Comparison of ENCODE assay signal across 21 cellular contexts in genomic region chr2:39621596-39621995, GRCh38. TPM values are rescaled to one million over a fixed set of nuclear protein-coding genes. Genes with fewer than 3 reads are reported as not detected.
DNase-seq lines count a peak whose midpoint lies in the region; ATAC-seq, FAIRE-seq and TF ChIP-seq lines count a peak whose summit lies in the region.
"Had no signal": no experiment of that assay in that cellular context is flagged by ENCODE, and none has a peak within 500 bp of the region (broad histone marks: within the 10 kb centered on the region; RNA-seq: fewer than 3 reads in every experiment).

No MANE protein-coding gene starts in this region.

- no peaks in the 10 kb centered on the region for H3K9me3 ChIP-seq in smooth muscle cell (replicated peaks; ENCODE audit: low read depth)
- H3K9me3 ChIP-seq: BLaER1, Caco-2, HAP-1 had no signal

- no peaks in the 10 kb centered on the region for H4K20me1 ChIP-seq in smooth muscle cell (ENCODE audit: low read depth)
- H4K20me1 ChIP-seq: BLaER1 had no signal

- in situ Hi-C loops in KBM-7 (cut with MboI; ENCODE audit: low pct_unique_long_range_greater_than_20kb, low sequenced_read_pairs): no loop called here

- no peak overlapping the region for H3K4me3 ChIP-seq in smooth muscle cell
- H3K4me3 ChIP-seq: BLaER1, GM23338, HAP-1 had no signal

- H3K27ac ChIP-seq in smooth muscle cell (ENCODE audit: low read depth): peak overlapping the region; percentile 76
- H3K27ac ChIP-seq: 22Rv1, BLaER1, C4-2B had no signal

- peaks cover 12% of the 10 kb centered on the region for H3K4me1 ChIP-seq in smooth muscle cell (ENCODE audit: low read depth)
- H3K4me1 ChIP-seq: Caco-2, HAP-1 had no signal

- H3K79me2 ChIP-seq in smooth muscle cell (ENCODE audit: low read depth): no peaks in the 10 kb centered on the region

- H3K4me2 ChIP-seq in smooth muscle cell: peak overlapping the region; percentile 58
- H3K4me2 ChIP-seq: BLaER1, GM23338 had no signal

- H2AFZ ChIP-seq in smooth muscle cell (ENCODE audit: low read depth): peak overlapping the region; percentile 41
- H2AFZ ChIP-seq: GM23338 had no signal

- H3K36me3 ChIP-seq in smooth muscle cell (ENCODE audit: low read depth): no peaks in the 10 kb centered on the region
- H3K36me3 ChIP-seq: BLaER1, HAP-1 had no signal

- TF ChIP-seq POLR2A in H54 (IDR thresholded peaks at IDR 0.05; ENCODE audit: low read depth, low read length): no peak

- FAIRE-seq in TTC549 (lab: Jason Lieb, UNC) (peak; percentile 38), H54 (lab: Jason Lieb, UNC) (no peak)
- FAIRE-seq: A204.1, GM12892 had no signal

- H3F3A ChIP-seq in smooth muscle cell (ENCODE audit: low read depth): no peaks in the 10 kb centered on the region

- H3K9ac ChIP-seq in smooth muscle cell (ENCODE audit: low read depth): no peak overlapping the region
- H3K9ac ChIP-seq: BLaER1 had no signal

- no peak for TF ChIP-seq CTCF in smooth muscle cell (IDR thresholded peaks at IDR 0.05; ENCODE audit: borderline replicate concordance, insufficient read depth, poor library complexity, severe bottlenecking)

- WGBS in smooth muscle cell (ENCODE audit: low lambda C conversion rate): 78% methylated on average over 2 of the region's 2 CpGs

- ATAC-seq in GM18867 (IDR thresholded peaks at IDR 0.05; ENCODE audit: unreplicated experiment) (peak; percentile 74), HG02870 (IDR thresholded peaks at IDR 0.05; ENCODE audit: unreplicated experiment) (peak; percentile 62), GM19397 (IDR thresholded peaks at IDR 0.05; ENCODE audit: unreplicated experiment) (no peak)
- ATAC-seq: CD8-positive, alpha-beta T cell; GM23338 had no signal

- no peaks in the 10 kb centered on the region for H3K27me3 ChIP-seq in smooth muscle cell (ENCODE audit: low read depth)
- H3K27me3 ChIP-seq: BLaER1 had no signal

- DNase-seq in smooth muscle cell (lab: John Stamatoyannopoulos, UW; ENCODE audit: unreplicated experiment): no peak
- DNase-seq in KBM-7: no peak
- DNase-seq in H54 (ENCODE audit: insufficient read length, low spot score): no peak
- DNase-seq: Caco-2; CD4-positive, CD25-positive, alpha-beta regulatory T cell; CD8-positive, alpha-beta T cell; DMS153; DND-41; HFFc6 had no signal

RNA-seq across cellular contexts. Expression of gene TMEM178A, which starts 44.1 kb away (rescaled TPM):
- 14.6 and 19.9 TPM in 2 replicates for total RNA-seq in smooth muscle cell
- polyA plus RNA-seq in smooth muscle cell: 16.4 and 22.2 TPM in 2 replicates
- total RNA-seq: CD4-positive, CD25-positive, alpha-beta regulatory T cell; H4 had no signal
- polyA plus RNA-seq: CD4-positive, CD25-positive, alpha-beta regulatory T cell had no signal
